ENCODE assay signal across 35 cellular contexts in the genomic region with DNA sequence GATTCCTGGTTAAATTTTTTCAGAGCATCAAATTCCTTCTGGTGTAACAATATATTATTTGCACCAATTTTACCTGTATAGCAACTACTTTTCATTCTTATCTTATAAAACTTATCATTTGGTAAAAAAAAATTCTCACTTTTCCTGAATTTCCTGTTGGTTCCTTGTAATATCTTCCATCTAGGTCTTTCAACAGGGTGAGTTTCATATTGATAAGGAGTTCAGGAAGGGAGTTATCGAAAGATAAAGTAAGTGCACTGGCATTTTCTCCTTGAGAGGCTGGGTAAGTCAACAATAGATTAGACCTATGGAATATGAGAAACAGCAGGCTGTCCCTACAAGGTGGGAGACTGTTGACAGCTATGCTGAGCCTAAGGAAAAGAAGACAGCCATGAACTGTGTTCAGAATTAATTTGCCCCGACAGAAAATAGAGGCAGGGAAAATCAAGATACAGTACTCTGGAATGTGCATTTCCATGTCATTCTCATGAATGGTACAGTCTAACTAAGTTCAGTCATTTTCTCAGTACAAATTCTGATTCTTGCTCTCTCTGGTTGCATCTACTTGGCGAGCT. TPM values are rescaled to one million over a fixed set of nuclear protein-coding genes. Genes with fewer than 3 reads are reported as not detected.
"Had no signal": no experiment of that assay in that cellular context is flagged by ENCODE, and none has a peak within 500 bp of the region (broad histone marks: within the 10 kb centered on the region; RNA-seq: fewer than 3 reads in every experiment).

No MANE protein-coding gene starts in this region.

- H3K4me1 Mint-ChIP-seq: naive thymus-derived CD4-positive, alpha-beta T cell; nephron; stimulated activated effector memory CD8-positive, alpha-beta T cell treated with anti-CD3 and anti-CD28 coated beads, Interleukin-12 subunit alpha, Interleukin-12 subunit beta, amount 100 ng/mL, for 72 hours had no signal

- H3K4me3 Mint-ChIP-seq: naive thymus-derived CD4-positive, alpha-beta T cell; nephron; stimulated activated effector memory CD8-positive, alpha-beta T cell treated with anti-CD3 and anti-CD28 coated beads, Interleukin-12 subunit alpha, Interleukin-12 subunit beta, amount 100 ng/mL, for 72 hours had no signal

- H3K36me3 Mint-ChIP-seq: stimulated activated effector memory CD8-positive, alpha-beta T cell treated with anti-CD3 and anti-CD28 coated beads, Interleukin-12 subunit alpha, Interleukin-12 subunit beta, amount 100 ng/mL, for 72 hours had no signal

- H3K9me3 ChIP-seq: esophagus muscularis mucosa, gastroesophageal sphincter, heart left ventricle, psoas muscle, sigmoid colon, stomach, thyroid gland, upper lobe of left lung had no signal

- H3K27ac Mint-ChIP-seq: naive thymus-derived CD4-positive, alpha-beta T cell; nephron; stimulated activated effector memory CD8-positive, alpha-beta T cell treated with anti-CD3 and anti-CD28 coated beads, Interleukin-12 subunit alpha, Interleukin-12 subunit beta, amount 100 ng/mL, for 72 hours had no signal

- H3K27me3 ChIP-seq: upper lobe of left lung had no signal

- H3K4me1 ChIP-seq: esophagus muscularis mucosa, foreskin keratinocyte, gastroesophageal sphincter, heart left ventricle, psoas muscle, sigmoid colon, thyroid gland, upper lobe of left lung had no signal

- H3K27ac ChIP-seq: dorsolateral prefrontal cortex, esophagus muscularis mucosa, foreskin keratinocyte, gastroesophageal sphincter, heart left ventricle, hepatocyte, psoas muscle, sigmoid colon, thyroid gland, upper lobe of left lung had no signal

- DNase-seq: dorsolateral prefrontal cortex; effector CD4-positive, alpha-beta T cell; foreskin keratinocyte; heart left ventricle; kidney; mesenchymal stem cell; midbrain; naive thymus-derived CD4-positive, alpha-beta T cell; nucleus accumbens; posterior cingulate gyrus; psoas muscle; right cardiac atrium; sigmoid colon; stimulated activated CD4-positive, alpha-beta T cell treated with anti-CD3 and anti-CD28 coated beads, Interleukin-2, amount 100 ng/mL, for 24 hours; stimulated activated CD4-positive, alpha-beta T cell treated with anti-CD3 and anti-CD28 coated beads, Interleukin-4, amount 100 ng/mL, for 24 hours; stimulated activated naive CD4-positive, alpha-beta T cell treated with Interleukin-2 at 50 U/mL for 16 hours; stomach; thyroid gland; upper lobe of left lung had no signal

- H3K36me3 ChIP-seq: esophagus muscularis mucosa, gastroesophageal sphincter, heart left ventricle, sigmoid colon, stomach, thyroid gland, upper lobe of left lung had no signal

- H3K4me3 ChIP-seq: dorsolateral prefrontal cortex, esophagus muscularis mucosa, gastroesophageal sphincter, heart left ventricle, hepatocyte, psoas muscle, sigmoid colon, stomach, thyroid gland, upper lobe of left lung had no signal

- H3K79me2 ChIP-seq: hepatocyte had no signal

- H3K4me2 ChIP-seq: hepatocyte had no signal

- H3K9me3 Mint-ChIP-seq: nephron; stimulated activated effector memory CD8-positive, alpha-beta T cell treated with anti-CD3 and anti-CD28 coated beads, Interleukin-12 subunit alpha, Interleukin-12 subunit beta, amount 100 ng/mL, for 72 hours had no signal

RNA-seq across cellular contexts. Expression of gene IGFL1, which starts 9.7 kb away (rescaled TPM):
- total RNA-seq: epithelial cell of proximal tubule; esophagus muscularis mucosa; fibroblast of lung; heart left ventricle; hepatocyte; kidney; left lobe of liver; liver; lung microvascular endothelial cell; mucosa of gallbladder; naive thymus-derived CD4-positive, alpha-beta T cell; osteocyte; psoas muscle; renal cortical epithelial cell; right cardiac atrium; sigmoid colon; skeletal muscle tissue; stomach; subcutaneous adipose tissue; temporal lobe; thyroid gland; upper lobe of left lung had no signal
- polyA plus RNA-seq: fibroblast of lung; heart left ventricle; hepatocyte; liver; naive thymus-derived CD4-positive, alpha-beta T cell; psoas muscle; right cardiac atrium; sigmoid colon had no signal

RNA-seq across cellular contexts. Expression of gene HIF3A, which starts 57.6 kb away (rescaled TPM):
- total RNA-seq: foreskin keratinocyte; naive thymus-derived CD4-positive, alpha-beta T cell had no signal
- polyA plus RNA-seq: naive thymus-derived CD4-positive, alpha-beta T cell had no signal
